ENCODE assay signal across 8 cellular contexts in the genomic region with DNA sequence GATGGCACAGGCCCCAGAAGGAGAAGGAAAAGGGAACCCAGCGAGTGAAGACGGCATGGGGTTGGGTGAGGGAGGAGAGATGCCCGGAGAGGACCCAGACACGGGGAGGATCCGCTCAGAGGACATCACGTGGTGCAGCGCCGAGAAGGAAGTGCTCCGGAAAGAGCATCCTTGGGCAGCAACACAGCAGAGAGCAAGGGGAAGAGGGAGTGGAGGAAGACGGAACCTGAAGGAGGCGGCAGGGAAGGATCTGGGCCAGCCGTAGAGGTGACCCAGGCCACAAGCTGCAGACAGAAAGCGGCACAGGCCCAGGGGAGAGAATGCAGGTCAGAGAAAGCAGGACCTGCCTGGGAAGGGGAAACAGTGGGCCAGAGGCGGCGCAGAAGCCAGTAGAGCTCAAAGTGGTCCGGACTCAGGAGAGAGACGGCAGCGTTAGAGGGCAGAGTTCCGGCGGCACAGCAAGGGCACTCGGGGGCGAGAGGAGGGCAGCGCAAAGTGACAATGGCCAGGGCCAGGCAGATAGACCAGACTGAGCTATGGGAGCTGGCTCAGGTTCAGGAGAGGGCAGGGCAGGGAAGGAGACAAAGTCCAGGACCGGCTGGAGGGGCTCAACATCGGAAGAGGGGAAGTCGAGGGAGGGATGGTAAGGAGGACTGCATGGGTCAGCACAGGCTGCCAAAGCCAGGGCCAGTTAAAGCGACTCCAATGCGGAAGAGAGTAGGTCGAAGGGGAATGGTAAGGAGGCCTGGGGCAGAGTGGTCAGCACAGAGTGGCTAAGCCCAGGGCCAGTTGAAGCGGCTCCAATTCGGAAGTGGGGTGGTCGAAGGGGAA. TPM values are rescaled to one million over a fixed set of nuclear protein-coding genes. Genes with fewer than 3 reads are reported as not detected.
DNase-seq lines count a peak whose midpoint lies in the region; ATAC-seq and TF ChIP-seq lines count a peak whose summit lies in the region.

No MANE protein-coding gene starts in this region.

- intact Hi-C loops in colonic mucosa (cut with DNase I): no loop called here

- peaks cover 65% of the 10 kb centered on the region for H3K79me2 ChIP-seq in Karpas-422 (ENCODE audit: low read length)

- peaks cover 11% of the 10 kb centered on the region for H3K36me3 ChIP-seq in Karpas-422 (ENCODE audit: insufficient read depth, low read length)
- peaks cover 6% of the 10 kb centered on the region for H3K36me3 ChIP-seq in WERI-Rb-1
- H3K36me3 ChIP-seq in colonic mucosa: no peaks in the 10 kb centered on the region

- TF ChIP-seq CTCF in WERI-Rb-1 (IDR thresholded peaks at IDR 0.05; ENCODE audit: low read depth, low read length) (no peak), colonic mucosa (IDR thresholded peaks at IDR 0.05) (no peak)

- H3K9me2 ChIP-seq in Karpas-422 (replicated peaks; ENCODE audit: insufficient read depth, low read length): no peaks in the 10 kb centered on the region

- peaks cover 52% of the 10 kb centered on the region for H4K20me1 ChIP-seq in Karpas-422 (ENCODE audit: insufficient read depth, low read depth, low read length)

- peak overlapping the region; percentile 86 for H3K9ac ChIP-seq in Karpas-422 (ENCODE audit: low read length)
- peak overlapping the region; percentile 73 to 99 for H3K9ac ChIP-seq in colonic mucosa (ENCODE audit: low read depth in 2 of 2, low read length in 2 of 2)

- H3K4me2 ChIP-seq in Karpas-422 (ENCODE audit: low read depth, low read length, poor library complexity, severe bottlenecking): peak overlapping the region; percentile 88

- H3K4me1 ChIP-seq in Karpas-422 (ENCODE audit: low read length) (peaks cover 65% of the 10 kb centered on the region), colonic mucosa (peaks cover 8% of the 10 kb centered on the region)

- peak overlapping the region; percentile 93 for H3K4me3 ChIP-seq in Karpas-422 (ENCODE audit: low read length)
- peak overlapping the region; percentile 66 for H3K4me3 ChIP-seq in WERI-Rb-1 (ENCODE audit: low read depth, low read length)
- H3K4me3 ChIP-seq in colonic mucosa: peak overlapping the region; percentile 76

- no peaks in the 10 kb centered on the region for H3K27me3 ChIP-seq in Karpas-422 (ENCODE audit: low read length)
- no peaks in the 10 kb centered on the region for H3K27me3 ChIP-seq in WERI-Rb-1 (ENCODE audit: insufficient read depth, low read depth, severe bottlenecking)
- no peaks in the 10 kb centered on the region for H3K27me3 ChIP-seq in colonic mucosa

- no peak overlapping the region for H2AFZ ChIP-seq in Karpas-422 (ENCODE audit: low read length)

- no peak for ATAC-seq in HG03521 (IDR thresholded peaks at IDR 0.05; ENCODE audit: unreplicated experiment)

- DNase-seq in GF-D8 (lab: John Stamatoyannopoulos, UW) (peak; percentile 24), Karpas-422 (peak; percentile 92), WERI-Rb-1 (no peak), colonic mucosa (peak; percentile 69), kidney tubule cell (ENCODE audit: low spot score) (peak; percentile 64), NCI-H1092 (lab: John Stamatoyannopoulos, UW) (no peak)
- peak; percentile 40 to 62 (median 41) for DNase-seq in stimulated activated CD4-positive, alpha-beta T cell treated with anti-CD3 and anti-CD28 coated beads, Interleukin-12 subunit alpha, Interleukin-12 subunit beta, amount 100 ng/mL, for 48 hours (ENCODE audit: low read depth in 2 of 3, low spot score in 1 of 3)

- H3K27ac ChIP-seq in Karpas-422 (ENCODE audit: low read length) (peak overlapping the region; percentile 82), WERI-Rb-1 (peak overlapping the region; percentile 53; the same call in 1 of the 2 replicates), colonic mucosa (peak overlapping the region; percentile 88)

- H3K9me3 ChIP-seq in Karpas-422 (ENCODE audit: low read length) (no peaks in the 10 kb centered on the region), WERI-Rb-1 (ENCODE audit: severe bottlenecking) (no peaks in the 10 kb centered on the region), colonic mucosa (no peaks in the 10 kb centered on the region)

RNA-seq across cellular contexts. Expression of gene PPP1R12C, which starts 1.0 kb away (rescaled TPM):
- total RNA-seq in Karpas-422 (2014; rRNA removed; shearing (Covaris generic); ENCODE audit: low replicate concordance): 81.8 and 267 TPM in 2 replicates
- total RNA-seq in colonic mucosa: 100 to 1,000 TPM in 1 of 2 donors, 10 to 100 TPM in 1; 82.6 to 112 TPM

RNA-seq across cellular contexts. Expression of gene TNNT1, which starts 32.6 kb away (rescaled TPM):
- total RNA-seq in Karpas-422 (2014; rRNA removed; shearing (Covaris generic); ENCODE audit: low replicate concordance): 10.4 and 39.0 TPM in 2 replicates
- 1 to 10 TPM in 1 of 2 donors, under 1 TPM in 1; 0.69 to 2.1 TPM for total RNA-seq in colonic mucosa

RNA-seq across cellular contexts. Expression of gene EPS8L1, which starts 40.8 kb away (rescaled TPM):
- total RNA-seq in Karpas-422 (2014; rRNA removed; shearing (Covaris generic); ENCODE audit: low replicate concordance): not detected in 2 replicates
- total RNA-seq in colonic mucosa: 10 to 100 TPM; 27.5 to 83.9 TPM

RNA-seq across cellular contexts. Expression of gene TNNI3, which starts 41.1 kb away (rescaled TPM):
- 0.93 and 1.2 TPM in 2 replicates for total RNA-seq in Karpas-422 (2014; rRNA removed; shearing (Covaris generic); ENCODE audit: low replicate concordance)
- 1 to 10 TPM in 1 of 2 donors, under 1 TPM in 1; 0.64 to 1.2 TPM for total RNA-seq in colonic mucosa

RNA-seq across cellular contexts. Expression of gene DNAAF3, which starts 50.0 kb away (rescaled TPM):
- total RNA-seq in Karpas-422 (2014; rRNA removed; shearing (Covaris generic); ENCODE audit: low replicate concordance): 2.5 and 4.2 TPM in 2 replicates
- total RNA-seq in colonic mucosa: 1 to 10 TPM; 1.6 to 2.4 TPM

Comparison
In these comparisons a context has a peak if more than half of its experiments do, and no peak if none do; other contexts are left out.
1. DNase-seq: peak in GF-D8 (single experiment), Karpas-422 (single experiment), colonic mucosa (single experiment), kidney tubule cell (single experiment) and stimulated activated CD4-positive, alpha-beta T cell treated with anti-CD3 and anti-CD28 coated beads, Interleukin-12 subunit alpha, Interleukin-12 subunit beta, amount 100 ng/mL, for 48 hours (3 of 3); none in WERI-Rb-1 (single experiment) and NCI-H1092 (single experiment).
2. RNA of gene EPS8L1, which starts 40.8 kb away (total RNA-seq): 27.5 to 83.9 TPM in colonic mucosa; not detected in Karpas-422; every median in the first group is over 10 times any median in the second.
3. Peak in every context shown above with its lines, with median percentiles within 50 percentile points of each other: H3K27ac ChIP-seq and H3K4me3 ChIP-seq.